ENCODE assay signal across 22 cellular contexts in the genomic region with DNA sequence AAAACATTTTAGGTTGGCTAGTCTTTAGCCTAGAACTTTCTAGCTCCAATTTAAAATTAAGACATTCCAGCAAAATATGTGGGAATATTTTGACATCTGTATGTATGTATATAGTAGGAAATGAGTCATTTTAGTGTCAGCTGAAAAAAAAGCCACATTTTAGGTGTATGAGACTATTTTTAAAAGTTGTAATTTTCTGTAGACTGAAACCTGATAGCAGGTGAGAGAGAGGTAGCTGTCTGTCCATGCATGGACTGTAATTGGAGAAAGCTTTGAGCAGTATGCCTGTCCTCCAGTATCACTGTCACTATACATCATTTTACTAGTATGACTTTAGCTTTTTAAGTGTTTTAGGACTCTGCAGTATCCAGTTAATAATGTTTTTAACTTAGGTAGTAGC. TPM values are rescaled to one million over a fixed set of nuclear protein-coding genes. Genes with fewer than 3 reads are reported as not detected.
"Had no signal": no experiment of that assay in that cellular context is flagged by ENCODE, and none has a peak within 500 bp of the region (broad histone marks: within the 10 kb centered on the region; RNA-seq: fewer than 3 reads in every experiment).

No MANE protein-coding gene starts in this region.

- H3K4me3 ChIP-seq: colonic mucosa, esophagus muscularis mucosa, heart left ventricle, lung, mucosa of descending colon, pancreas, sigmoid colon, thoracic aorta, upper lobe of right lung had no signal

- H3K4me1 Mint-ChIP-seq: stimulated activated effector memory CD8-positive, alpha-beta T cell treated with anti-CD3 and anti-CD28 coated beads, Interleukin-12 subunit alpha, Interleukin-12 subunit beta, amount 100 ng/mL, for 72 hours had no signal

- H3K27me3 ChIP-seq: colonic mucosa, esophagus muscularis mucosa, heart left ventricle, pancreas, sigmoid colon, upper lobe of right lung had no signal

- DNase-seq: activated CD4-positive, alpha-beta memory T cell treated with anti-CD3 and anti-CD28 coated beads for 36 hours; activated CD4-positive, alpha-beta T cell treated with anti-CD3 and anti-CD28 coated beads for 36 hours; activated CD8-positive, alpha-beta memory T cell treated with anti-CD3 and anti-CD28 coated beads, Interleukin-2, amount 10 ng/mL, durations not matched to agents 7 days and 5 days; activated naive CD4-positive, alpha-beta T cell treated with anti-CD3 and anti-CD28 coated beads, Interleukin-2, amount 50 U/mL, for 16 hours; activated T-cell treated with anti-CD3 and anti-CD28 coated beads, Interleukin-2, amount 50 U/mL, for 1 hour; colonic mucosa; foreskin melanocyte; heart left ventricle; immature natural killer cell; mucosa of descending colon; naive thymus-derived CD4-positive, alpha-beta T cell; pancreas; sigmoid colon; stimulated activated CD4-positive, alpha-beta T cell treated with anti-CD3 and anti-CD28 coated beads, Interleukin-12 subunit alpha, Interleukin-12 subunit beta, amount 100 ng/mL, for 4 hours; stimulated activated CD4-positive, alpha-beta T cell treated with anti-CD3 and anti-CD28 coated beads, Interleukin-2, amount 100 ng/mL, for 24 hours; T-helper 2 cell; upper lobe of right lung had no signal

- H3K36me3 ChIP-seq: colonic mucosa, esophagus muscularis mucosa, heart left ventricle, pancreas, sigmoid colon, thoracic aorta, upper lobe of right lung had no signal

- H3K9me3 ChIP-seq: colonic mucosa, esophagus muscularis mucosa, mucosa of descending colon, pancreas, sigmoid colon, thoracic aorta, upper lobe of right lung had no signal

- ATAC-seq: activated CD4-positive, alpha-beta T cell treated with anti-CD3 and anti-CD28 coated beads for 36 hours; activated CD8-positive, alpha-beta memory T cell treated with anti-CD3 and anti-CD28 coated beads, Interleukin-2, amount 10 ng/mL, durations not matched to agents 7 days and 5 days; heart left ventricle; mucosa of descending colon; naive thymus-derived CD4-positive, alpha-beta T cell; pancreas; stimulated activated effector memory CD8-positive, alpha-beta T cell treated with anti-CD3 and anti-CD28 coated beads, Interleukin-12 subunit alpha, Interleukin-12 subunit beta, amount 100 ng/mL, for 72 hours; upper lobe of right lung had no signal

- H3K27ac Mint-ChIP-seq: activated CD4-positive, alpha-beta memory T cell treated with anti-CD3 and anti-CD28 coated beads for 36 hours; activated CD4-positive, alpha-beta T cell treated with anti-CD3 and anti-CD28 coated beads for 36 hours; activated CD8-positive, alpha-beta memory T cell treated with anti-CD3 and anti-CD28 coated beads, Interleukin-2, amount 10 ng/mL, durations not matched to agents 7 days and 5 days; activated T-helper 2 cell treated with anti-CD3 and anti-CD28 coated beads, Interferon-gamma antibody, Interleukin-2, Interleukin-4, amounts not matched to agents 10 μg/mL and 5 μg/mL and 100 μg/mL, durations not matched to agents 14 hours and 24 hours and 36 hours; immature natural killer cell; naive thymus-derived CD4-positive, alpha-beta T cell; stimulated activated effector memory CD8-positive, alpha-beta T cell treated with anti-CD3 and anti-CD28 coated beads, Interleukin-12 subunit alpha, Interleukin-12 subunit beta, amount 100 ng/mL, for 72 hours had no signal

- H3K4me1 ChIP-seq: colonic mucosa had no signal

- H3K36me3 Mint-ChIP-seq: activated CD4-positive, alpha-beta memory T cell treated with anti-CD3 and anti-CD28 coated beads for 36 hours; activated CD8-positive, alpha-beta memory T cell treated with anti-CD3 and anti-CD28 coated beads, Interleukin-2, amount 10 ng/mL, durations not matched to agents 7 days and 5 days; immature natural killer cell; naive thymus-derived CD4-positive, alpha-beta T cell; stimulated activated effector memory CD8-positive, alpha-beta T cell treated with anti-CD3 and anti-CD28 coated beads, Interleukin-12 subunit alpha, Interleukin-12 subunit beta, amount 100 ng/mL, for 72 hours had no signal

- H3K4me3 Mint-ChIP-seq: activated CD4-positive, alpha-beta memory T cell treated with anti-CD3 and anti-CD28 coated beads for 36 hours; activated CD4-positive, alpha-beta T cell treated with anti-CD3 and anti-CD28 coated beads for 36 hours; activated CD8-positive, alpha-beta memory T cell treated with anti-CD3 and anti-CD28 coated beads, Interleukin-2, amount 10 ng/mL, durations not matched to agents 7 days and 5 days; immature natural killer cell; naive thymus-derived CD4-positive, alpha-beta T cell; stimulated activated effector memory CD8-positive, alpha-beta T cell treated with anti-CD3 and anti-CD28 coated beads, Interleukin-12 subunit alpha, Interleukin-12 subunit beta, amount 100 ng/mL, for 72 hours had no signal

- H3K9me3 Mint-ChIP-seq: activated CD4-positive, alpha-beta memory T cell treated with anti-CD3 and anti-CD28 coated beads for 36 hours; activated T-helper 2 cell treated with anti-CD3 and anti-CD28 coated beads, Interferon-gamma antibody, Interleukin-2, Interleukin-4, amounts not matched to agents 10 μg/mL and 5 μg/mL and 100 μg/mL, durations not matched to agents 14 hours and 24 hours and 36 hours; immature natural killer cell; stimulated activated effector memory CD8-positive, alpha-beta T cell treated with anti-CD3 and anti-CD28 coated beads, Interleukin-12 subunit alpha, Interleukin-12 subunit beta, amount 100 ng/mL, for 72 hours had no signal

- H3K27ac ChIP-seq: colonic mucosa, esophagus muscularis mucosa, heart left ventricle, pancreas, sigmoid colon, thoracic aorta, upper lobe of right lung had no signal

RNA-seq across cellular contexts. Expression of a gene that starts 26.1 kb away (rescaled TPM):
- total RNA-seq: activated CD4-positive, alpha-beta memory T cell treated with anti-CD3 and anti-CD28 coated beads for 36 hours; activated CD4-positive, alpha-beta T cell treated with anti-CD3 and anti-CD28 coated beads for 36 hours; activated CD8-positive, alpha-beta memory T cell treated with anti-CD3 and anti-CD28 coated beads, Interleukin-2, amount 10 ng/mL, durations not matched to agents 7 days and 5 days; activated T-helper 2 cell treated with anti-CD3 and anti-CD28 coated beads, Interferon-gamma antibody, Interleukin-2, Interleukin-4, amounts not matched to agents 10 μg/mL and 5 μg/mL and 100 μg/mL, durations not matched to agents 14 hours and 24 hours and 36 hours; colonic mucosa; naive thymus-derived CD4-positive, alpha-beta T cell; sigmoid colon; thoracic aorta had no signal
- polyA plus RNA-seq: immature natural killer cell; naive thymus-derived CD4-positive, alpha-beta T cell had no signal
